In the genomic region with DNA sequence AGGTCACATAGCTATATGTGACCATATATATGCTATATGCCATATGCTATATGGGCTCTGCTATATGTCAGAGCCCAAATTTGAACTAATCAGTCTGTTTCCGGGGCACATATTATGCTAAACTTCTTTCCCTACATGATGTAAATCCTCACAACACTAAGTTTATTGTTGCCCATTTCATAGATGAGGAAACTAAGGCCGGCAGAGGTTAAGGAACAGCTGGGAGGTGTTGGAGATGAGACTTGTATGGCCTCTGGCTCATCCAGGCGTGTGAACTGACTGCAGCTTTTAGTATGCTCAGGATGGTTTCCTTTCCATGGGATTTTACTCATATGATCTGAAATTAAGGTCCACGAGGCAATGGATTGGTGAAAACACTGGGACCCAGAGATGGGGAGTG, we compare ENCODE assay signal across 37 cellular contexts. TPM values are rescaled to one million over a fixed set of nuclear protein-coding genes. Genes with fewer than 3 reads are reported as not detected.
DNase-seq lines count a peak whose midpoint lies in the region; ATAC-seq, FAIRE-seq and TF ChIP-seq lines count a peak whose summit lies in the region.
"Had no signal": no experiment of that assay in that cellular context is flagged by ENCODE, and none has a peak within 500 bp of the region (broad histone marks: within the 10 kb centered on the region; RNA-seq: fewer than 3 reads in every experiment).

No MANE protein-coding gene starts in this region.

- no peak overlapping the region for H3K4me3 ChIP-seq in HepG2 (replicated peaks in 1 of 3; ENCODE audit: insufficient read depth in 1 of 3, low read depth in 2 of 3, low read length in 3 of 3)
- H3K4me3 ChIP-seq in right lobe of liver = no peak overlapping the region
- H3K4me3 ChIP-seq in astrocyte (ENCODE audit: insufficient read depth, low read depth, low read length) = no peak overlapping the region
- H3K4me3 ChIP-seq in K562 = no peak overlapping the region
- H3K4me3 ChIP-seq in trophoblast cell (ENCODE audit: low read depth, low read length) = no peak overlapping the region
- H3K4me3 ChIP-seq: A549; BLaER1; BLaER1 treated with 17β-estradiol and CSF1 and Interleukin-3, amounts not matched to agents 10 nM and 100 nM had no signal

- DNase-seq in HepG2 (ENCODE audit: low spot score) (no peak), right lobe of liver (no peak), astrocyte (ENCODE audit: low read depth) (no peak), K562 (ENCODE audit: extremely low read depth in 1 of 4, low spot score in 3 of 4) (no peak), trophoblast cell (no peak), HEK293T (ENCODE audit: extremely low spot score) (no peak), WTC11 (ENCODE audit: low spot score) (no peak)
- DNase-seq: 8988T; ACHN; AML-193; BE2C; C1 segment of cervical spinal cord; Caco-2; Calu3; CD4-positive, alpha-beta memory T cell; CD4-positive, alpha-beta T cell; CD4-positive, CD25-positive, alpha-beta regulatory T cell; CD8-positive, alpha-beta memory T cell; CD8-positive, alpha-beta T cell; COR-L47; DMS 273 treated with DMSO at 0.1 percent for 48 hours; DMS153; DMS53; DMS79; DMS79 treated with DMSO at 0.1 percent for 48 hours; DND-41; EL had no signal

- WGBS in HepG2 (ENCODE audit: low lambda C conversion rate) = 26% methylated on average over 4 of the region's 4 CpGs
- 80% methylated on average over 4 of the region's 4 CpGs for WGBS in right lobe of liver (ENCODE audit: insufficient coverage, low coverage, low lambda C conversion rate, missing lambda C conversion rate)
- 24% methylated on average over 4 of the region's 4 CpGs for WGBS in K562 (ENCODE audit: insufficient coverage, low coverage, missing lambda C conversion rate)
- WGBS in trophoblast cell (ENCODE audit: extremely low coverage, insufficient coverage, insufficient read length) = no CpG with 5 or more reads among the region's 4 CpGs

- H3K79me1 ChIP-seq in trophoblast cell (ENCODE audit: low read length) = no peaks in the 10 kb centered on the region

- POLR2A ChIA-PET in HepG2 (lab: Yijun Ruan, JAX) = interaction anchor here (1.6 kb wide), 1 partner anchor 13 kb away, joined by 4 read pairs; no protein-coding TSS in a partner anchor
- POLR2A ChIA-PET in K562 (lab: Yijun Ruan, JAX) = no interaction called here
- POLR2A ChIA-PET in HEK293T (lab: Yijun Ruan, JAX) = no interaction called here
- POLR2A ChIA-PET in WTC11 (lab: Charles Lee) = interaction anchor here (0.9 kb wide), 1 partner anchor 8 kb away, joined by 3 read pairs; no protein-coding TSS in a partner anchor

- H4K12ac ChIP-seq in trophoblast cell (ENCODE audit: low read depth, low read length) = no peak overlapping the region

- H3K4ac ChIP-seq in trophoblast cell (ENCODE audit: low read depth, low read length) = no peak overlapping the region

- H3K79me2 ChIP-seq in HepG2 (ENCODE audit: insufficient read depth, low read length) (no peaks in the 10 kb centered on the region), astrocyte (ENCODE audit: insufficient read depth, low read length) (no peaks in the 10 kb centered on the region), K562 (ENCODE audit: control insufficient read depth, insufficient read depth, low read length) (no peaks in the 10 kb centered on the region), trophoblast cell (ENCODE audit: control insufficient read depth, insufficient read depth, low read length, poor library complexity) (no peaks in the 10 kb centered on the region)

- H3K36me3 Mint-ChIP-seq in astrocyte (ENCODE audit: low read depth, unreplicated experiment) (no peaks in the 10 kb centered on the region), WTC11 (no peaks in the 10 kb centered on the region)
- H3K36me3 Mint-ChIP-seq: CD14-positive monocyte; CD4-positive, alpha-beta memory T cell; CD4-positive, CD25-positive, alpha-beta regulatory T cell; CD8-positive, alpha-beta memory T cell; CD8-positive, alpha-beta T cell had no signal

- no peak overlapping the region for H3K4me2 ChIP-seq in HepG2 (ENCODE audit: low read depth, low read length)
- H3K4me2 ChIP-seq in astrocyte (ENCODE audit: low read length) = no peak overlapping the region
- H3K4me2 ChIP-seq in K562 (ENCODE audit: insufficient read depth, low read length) = no peak overlapping the region
- no peak overlapping the region for H3K4me2 ChIP-seq in trophoblast cell (ENCODE audit: low read length)
- H3K4me2 ChIP-seq: A549; BLaER1; BLaER1 treated with 17β-estradiol and CSF1 and Interleukin-3, amounts not matched to agents 10 nM and 100 nM had no signal

- CTCF ChIA-PET in HepG2 (lab: Yijun Ruan, JAX; ENCODE audit: low intra/inter-chr PET ratio, low total read pairs) (no interaction called here), K562 (lab: Yijun Ruan, JAX; ENCODE audit: low intra/inter-chr PET ratio) (no interaction called here), HEK293T (lab: Yijun Ruan, JAX) (no interaction called here), WTC11 (lab: Charles Lee) (interaction anchor here (1.8 kb wide), 1 partner anchor 14 kb away, joined by 8 read pairs; no protein-coding TSS in a partner anchor)

- no peak for FAIRE-seq in HepG2 (lab: Jason Lieb, UNC)
- FAIRE-seq in astrocyte (lab: Jason Lieb, UNC) = no peak
- FAIRE-seq in K562 (lab: Jason Lieb, UNC) = no peak
- FAIRE-seq: A204.1, A549, D721Med had no signal

- H3K23ac ChIP-seq in trophoblast cell (ENCODE audit: low read length) = no peak overlapping the region

- no peak overlapping the region for H3K18ac ChIP-seq in trophoblast cell (ENCODE audit: low read length)

- TF ChIP-seq CTCF in HepG2 (CRISPR knock-in tag; IDR thresholded peaks at IDR 0.05) (no peak), right lobe of liver (IDR thresholded peaks at IDR 0.05) (no peak), astrocyte (IDR thresholded peaks at IDR 0.05; ENCODE audit: insufficient read depth, low read depth, low read length) (no peak), K562 (IDR thresholded peaks at IDR 0.05 in 2 of 3, conservative IDR thresholded peaks at IDR 0.05 in 1 of 3; ENCODE audit: insufficient read depth in 2 of 3, low read depth in 1 of 3, low read length in 3 of 3) (no peak), WTC11 (IDR thresholded peaks at IDR 0.05) (no peak)

- H4K20me1 ChIP-seq in HepG2 (ENCODE audit: insufficient read depth, low read length) = no peaks in the 10 kb centered on the region
- no peaks in the 10 kb centered on the region for H4K20me1 ChIP-seq in astrocyte (ENCODE audit: insufficient read depth, low read length)
- H4K20me1 ChIP-seq in K562 (replicated peaks; ENCODE audit: control insufficient read depth, insufficient read depth, low read length) = no peaks in the 10 kb centered on the region
- H4K20me1 ChIP-seq: BLaER1; BLaER1 treated with 17β-estradiol and CSF1 and Interleukin-3, amounts not matched to agents 10 nM and 100 nM had no signal

- no peak overlapping the region for H2BK12ac ChIP-seq in trophoblast cell (ENCODE audit: low read length)

- H3K27me3 ChIP-seq in HepG2 (ENCODE audit: control insufficient read depth in 1 of 2, insufficient read depth in 2 of 2, low read length in 2 of 2) = no peaks in the 10 kb centered on the region
- H3K27me3 ChIP-seq in right lobe of liver = no peaks in the 10 kb centered on the region
- no peaks in the 10 kb centered on the region for H3K27me3 ChIP-seq in astrocyte (ENCODE audit: insufficient read depth, low read length)
- no peaks in the 10 kb centered on the region for H3K27me3 ChIP-seq in K562 (ENCODE audit: control insufficient read depth in 2 of 2, insufficient read depth in 2 of 2, low read length in 2 of 2)
- H3K27me3 ChIP-seq in trophoblast cell (ENCODE audit: insufficient read depth, low read length) = no peaks in the 10 kb centered on the region
- H3K27me3 ChIP-seq: BE2C; BLaER1; BLaER1 treated with 17β-estradiol and CSF1 and Interleukin-3, amounts not matched to agents 10 nM and 100 nM had no signal

- in situ Hi-C loops in HepG2 (cut with HindIII; ENCODE audit: extremely low pct_ligation_motif_present, low pct_unique_long_range_greater_than_20kb) (no loop called here), K562 (cut with MboI) (loop anchor here (10.0 kb wide), 1 partner anchor 302 kb away; no protein-coding TSS in a partner anchor)

- H2AFZ ChIP-seq in HepG2 (ENCODE audit: low read length) (no peak overlapping the region), astrocyte (ENCODE audit: low read depth, low read length) (no peak overlapping the region), K562 (ENCODE audit: low read depth, low read length) (no peak overlapping the region), trophoblast cell (ENCODE audit: insufficient read depth, low read length, poor library complexity) (no peak overlapping the region)

- TF ChIP-seq RAD21 in HepG2 (CRISPR knock-in tag; IDR thresholded peaks at IDR 0.05) (no peak), K562 (CRISPR knock-in tag; conservative IDR thresholded peaks at IDR 0.05 in 1 of 2, IDR thresholded peaks at IDR 0.05 in 1 of 2) (no peak)

- no peaks in the 10 kb centered on the region for H3K9me1 ChIP-seq in K562 (ENCODE audit: control insufficient read depth, insufficient read depth, low read length)

- no peak overlapping the region for H2BK5ac ChIP-seq in trophoblast cell (ENCODE audit: low read depth, low read length, poor library complexity)

- no peaks in the 10 kb centered on the region for H3K36me3 ChIP-seq in HepG2 (replicated peaks in 1 of 2; ENCODE audit: control insufficient read depth in 1 of 2, insufficient read depth in 2 of 2, low read length in 2 of 2)
- H3K36me3 ChIP-seq in right lobe of liver = no peaks in the 10 kb centered on the region
- no peaks in the 10 kb centered on the region for H3K36me3 ChIP-seq in astrocyte (ENCODE audit: insufficient read depth, low read length)
- no peaks in the 10 kb centered on the region for H3K36me3 ChIP-seq in K562 (ENCODE audit: control insufficient read depth, insufficient read depth, low read length)
- no peaks in the 10 kb centered on the region for H3K36me3 ChIP-seq in trophoblast cell (ENCODE audit: control insufficient read depth in 1 of 2, insufficient read depth in 2 of 2, low read length in 2 of 2)
- H3K36me3 ChIP-seq: BE2C; BLaER1; BLaER1 treated with 17β-estradiol and CSF1 and Interleukin-3, amounts not matched to agents 10 nM and 100 nM had no signal

- no TSS peak for BruUV-seq in HepG2 (replicated peaks; lab: Mats Ljungman, UMichigan)
- BruUV-seq in K562 (replicated peaks; lab: Mats Ljungman, UMichigan) = no TSS peak

- no peak overlapping the region for H2AK5ac ChIP-seq in trophoblast cell (ENCODE audit: low read length)

- H3K4me1 Mint-ChIP-seq in astrocyte (ENCODE audit: low read depth, unreplicated experiment) (no peaks in the 10 kb centered on the region), WTC11 (no peaks in the 10 kb centered on the region)
- H3K4me1 Mint-ChIP-seq: CD14-positive monocyte; CD4-positive, alpha-beta memory T cell; CD4-positive, CD25-positive, alpha-beta regulatory T cell; CD8-positive, alpha-beta memory T cell had no signal

- H3K14ac ChIP-seq in trophoblast cell (ENCODE audit: low read length) = no peak overlapping the region

- H4K91ac ChIP-seq in trophoblast cell (ENCODE audit: low read depth, low read length) = no peak overlapping the region

- H3K27ac Mint-ChIP-seq in astrocyte (ENCODE audit: unreplicated experiment) = peak overlapping the region; percentile 34
- H3K27ac Mint-ChIP-seq in WTC11 = no peak overlapping the region
- H3K27ac Mint-ChIP-seq: B cell; CD14-positive monocyte; CD4-positive, alpha-beta memory T cell; CD4-positive, alpha-beta T cell; CD4-positive, CD25-positive, alpha-beta regulatory T cell; CD8-positive, alpha-beta memory T cell; CD8-positive, alpha-beta T cell had no signal

- TF ChIP-seq POLR2A in HepG2 (IDR thresholded peaks at IDR 0.05; ENCODE audit: insufficient read depth in 1 of 2, low read depth in 2 of 2, low read length in 2 of 2) = no peak
- TF ChIP-seq POLR2A in right lobe of liver (IDR thresholded peaks at IDR 0.05) = no peak
- no peak for TF ChIP-seq POLR2A in K562 (conservative IDR thresholded peaks at IDR 0.05)

- H3K27me3 Mint-ChIP-seq in astrocyte (ENCODE audit: low read depth, unreplicated experiment) (peaks cover 2% of the 10 kb centered on the region), WTC11 (ENCODE audit: low read depth) (no peaks in the 10 kb centered on the region)
- H3K27me3 Mint-ChIP-seq: B cell; CD4-positive, alpha-beta memory T cell; CD4-positive, alpha-beta T cell; CD4-positive, CD25-positive, alpha-beta regulatory T cell had no signal

- ATAC-seq in HepG2 = no peak
- ATAC-seq in right lobe of liver = no peak
- ATAC-seq in K562 = no peak
- no peak for ATAC-seq in WTC11
- no peak for ATAC-seq in GM21515 (IDR thresholded peaks at IDR 0.05; ENCODE audit: unreplicated experiment)
- ATAC-seq: A549; CD8-positive, alpha-beta T cell had no signal

- H3K4me3 Mint-ChIP-seq in astrocyte (ENCODE audit: unreplicated experiment) (no peak overlapping the region), WTC11 (no peak overlapping the region)
- H3K4me3 Mint-ChIP-seq: B cell; CD14-positive monocyte; CD4-positive, alpha-beta memory T cell; CD4-positive, alpha-beta T cell; CD4-positive, CD25-positive, alpha-beta regulatory T cell; CD8-positive, alpha-beta memory T cell; CD8-positive, alpha-beta T cell had no signal

- H4K8ac ChIP-seq in trophoblast cell (ENCODE audit: low read depth, low read length) = no peak overlapping the region

- H2BK120ac ChIP-seq in trophoblast cell (ENCODE audit: insufficient read depth, low read length, poor library complexity) = no peak overlapping the region

- intact Hi-C loops in HepG2 (cut with micrococcal nuclease; ENCODE audit: unreplicated experiment) = no loop called here
- intact Hi-C loops in right lobe of liver (cut with DNase I) = no loop called here
- intact Hi-C loops in K562 (cut with micrococcal nuclease) = no loop called here

- no peak overlapping the region for H3K9ac ChIP-seq in HepG2 (ENCODE audit: insufficient read depth, low read depth, low read length)
- no peak overlapping the region for H3K9ac ChIP-seq in astrocyte (ENCODE audit: low read length)
- no peak overlapping the region for H3K9ac ChIP-seq in K562 (ENCODE audit: insufficient read depth in 1 of 2, low read depth in 2 of 2, low read length in 2 of 2)
- peak overlapping the region; percentile 65 for H3K9ac ChIP-seq in trophoblast cell (ENCODE audit: low read length)
- H3K9ac ChIP-seq: BLaER1; BLaER1 treated with 17β-estradiol and CSF1 and Interleukin-3, amounts not matched to agents 10 nM and 100 nM had no signal

- H3K9me3 Mint-ChIP-seq in astrocyte (ENCODE audit: unreplicated experiment) (no peaks in the 10 kb centered on the region), WTC11 (no peaks in the 10 kb centered on the region)
- H3K9me3 Mint-ChIP-seq: CD14-positive monocyte; CD4-positive, alpha-beta memory T cell; CD4-positive, alpha-beta T cell; CD4-positive, CD25-positive, alpha-beta regulatory T cell; CD8-positive, alpha-beta memory T cell; CD8-positive, alpha-beta T cell had no signal

- no peak overlapping the region for H3K27ac ChIP-seq in HepG2 (ENCODE audit: extremely low read length, insufficient read depth, low read length)
- no peak overlapping the region for H3K27ac ChIP-seq in right lobe of liver
- H3K27ac ChIP-seq in astrocyte (ENCODE audit: low read depth, low read length) = no peak overlapping the region
- H3K27ac ChIP-seq in K562 (ENCODE audit: extremely low read depth, low read depth, low read length) = no peak overlapping the region
- no peak overlapping the region for H3K27ac ChIP-seq in trophoblast cell (ENCODE audit: low read depth, low read length)
- H3K27ac ChIP-seq: 22Rv1; A549; BLaER1; BLaER1 treated with 17β-estradiol and CSF1 and Interleukin-3, amounts not matched to agents 10 nM and 100 nM; C4-2B had no signal

- TF ChIP-seq EP300 in HepG2 (IDR thresholded peaks at IDR 0.05; ENCODE audit: low read depth in 2 of 2, low read length in 2 of 2) (no peak), HepG2 (CRISPR knock-in tag; IDR thresholded peaks at IDR 0.05; ENCODE audit: borderline replicate concordance) (no peak), K562 (IDR thresholded peaks at IDR 0.05; ENCODE audit: low read length) (no peak)

- H3K9me3 ChIP-seq in HepG2 (ENCODE audit: low read length) (no peaks in the 10 kb centered on the region), right lobe of liver (no peaks in the 10 kb centered on the region), astrocyte (ENCODE audit: insufficient read depth, low read depth, low read length) (no peaks in the 10 kb centered on the region), K562 (replicated peaks; ENCODE audit: control insufficient read depth, insufficient read depth, low read depth, low read length) (no peaks in the 10 kb centered on the region), trophoblast cell (ENCODE audit: insufficient read depth, low read depth, low read length) (no peaks in the 10 kb centered on the region)
- H3K9me3 ChIP-seq: A549; BE2C; BLaER1; BLaER1 treated with 17β-estradiol and CSF1 and Interleukin-3, amounts not matched to agents 10 nM and 100 nM; Caco-2 had no signal

- H3K4me1 ChIP-seq in HepG2 (ENCODE audit: insufficient read depth, low read length) (peaks cover 35% of the 10 kb centered on the region), right lobe of liver (no peaks in the 10 kb centered on the region), astrocyte (ENCODE audit: insufficient read depth, low read length) (peaks cover 2% of the 10 kb centered on the region), K562 (replicated peaks in 1 of 2; ENCODE audit: control insufficient read depth in 2 of 2, insufficient read depth in 2 of 2, low read length in 2 of 2) (no peaks in the 10 kb centered on the region; a peak in 1 of 5 replicates), trophoblast cell (ENCODE audit: control insufficient read depth in 1 of 2, insufficient read depth in 2 of 2, low read length in 2 of 2) (no peaks in the 10 kb centered on the region)
- H3K4me1 ChIP-seq: A549, BE2C, Caco-2 had no signal

RNA-seq across cellular contexts. Expression of a gene that starts 17.5 kb away (rescaled TPM):
- 188 and 399 TPM in 2 replicates for total RNA-seq in HepG2 (2016; rRNA removed; fragmentation: Illumina TruSeq; extraction: Trizol)
- total RNA-seq in HepG2 (2016; cell fraction: cytosol; rRNA removed; fragmentation: Illumina TruSeq; extraction: Trizol; ENCODE audit: low read depth) = 51.8 and 55.4 TPM in 2 replicates
- 188 and 419 TPM in 2 replicates for total RNA-seq in HepG2 (2016; cell fraction: insoluble cytoplasmic fraction; rRNA removed; fragmentation: Illumina TruSeq; extraction: Trizol)
- total RNA-seq in HepG2 (2016; cell fraction: membrane; rRNA removed; fragmentation: Illumina TruSeq; extraction: Trizol) = 139 and 146 TPM in 2 replicates
- 205 and 251 TPM in 2 replicates for total RNA-seq in HepG2 (2016; cell fraction: nucleus; rRNA removed; fragmentation: Illumina TruSeq; extraction: Trizol)
- 232 and 248 TPM in 2 replicates for polyA plus RNA-seq in HepG2 (2011; rRNA removed)
- 187 and 226 TPM in 2 replicates for polyA plus RNA-seq in HepG2 (2011; cell fraction: cytosol; rRNA removed)
- 193 and 225 TPM in 2 replicates for polyA plus RNA-seq in HepG2 (2011; cell fraction: nucleus; rRNA removed)
- 169 and 183 TPM in 2 replicates for polyA plus RNA-seq in HepG2 (2012)
- 35.0 and 38.2 TPM in 2 replicates for polyA plus RNA-seq in HepG2 (2016; cell fraction: cytosol; fragmentation: Illumina TruSeq; extraction: Trizol; ENCODE audit: low read depth)
- polyA plus RNA-seq in HepG2 (2016; cell fraction: insoluble cytoplasmic fraction; fragmentation: Illumina TruSeq; extraction: Trizol; ENCODE audit: low read depth) = 373 and 400 TPM in 2 replicates
- polyA plus RNA-seq in HepG2 (2016; cell fraction: membrane; fragmentation: Illumina TruSeq; extraction: Trizol; ENCODE audit: low read depth) = 61.4 and 81.8 TPM in 2 replicates
- polyA plus RNA-seq in HepG2 (2016; cell fraction: nucleus; fragmentation: Illumina TruSeq; extraction: Trizol; ENCODE audit: insufficient read depth, low read depth) = 268 and 286 TPM in 2 replicates
- polyA minus RNA-seq in HepG2 (2011; rRNA and poly(A)+ RNA removed; ENCODE audit: low replicate concordance) = 953 and 1,029 TPM in 2 replicates
- polyA minus RNA-seq in HepG2 (2011; cell fraction: cytosol; rRNA and poly(A)+ RNA removed) = 281 and 285 TPM in 2 replicates
- polyA minus RNA-seq in HepG2 (2011; cell fraction: nucleus; rRNA and poly(A)+ RNA removed) = 378 and 429 TPM in 2 replicates
- 10 to 100 TPM; 53.8 to 74.9 (median 65.5) TPM for total RNA-seq in right lobe of liver
- total RNA-seq in astrocyte = 181 and 212 TPM in 2 replicates
- 419 and 726 TPM in 2 replicates for total RNA-seq in K562 (2011; cell fraction: chromatin; rRNA removed; ENCODE audit: low replicate concordance)
- 195 and 280 TPM in 2 replicates for total RNA-seq in K562 (2011; cell fraction: nucleolus; rRNA removed)
- 289 and 307 TPM in 2 replicates for total RNA-seq in K562 (2011; cell fraction: nucleoplasm; rRNA removed)
- 160 and 215 TPM in 2 replicates for total RNA-seq in K562 (2014; rRNA removed)
- 220 and 225 TPM in 2 replicates for total RNA-seq in K562 (2014; rRNA removed; fragmentation: Illumina TruSeq; extraction: Trizol)
- total RNA-seq in K562 (2015; rRNA removed; fragmentation: Illumina TruSeq; extraction: Trizol) = 270 and 271 TPM in 2 replicates
- total RNA-seq in K562 (2021) = 207 and 239 TPM in 2 replicates
- polyA plus RNA-seq in K562 (2011; rRNA removed) = 215 and 229 TPM in 2 replicates
- 232 and 285 TPM in 2 replicates for polyA plus RNA-seq in K562 (2011; cell fraction: cytosol; rRNA removed)
- polyA plus RNA-seq in K562 (2011; cell fraction: nucleus; rRNA removed) = 297 and 353 TPM in 2 replicates
- polyA plus RNA-seq in K562 (2012) = 171 and 190 TPM in 2 replicates
- polyA plus RNA-seq in K562 (2014; fragmentation: Illumina TruSeq; extraction: Trizol) = 251 and 269 TPM in 2 replicates
- polyA plus RNA-seq in K562 (2014; fragmentation: Nextera tagmentation; extraction: Ambion mirVana) = 100 to 1,000 TPM; 142 to 164 TPM
- 110 and 160 TPM in 2 replicates for polyA plus RNA-seq in K562 (2014; rRNA removed)
- polyA minus RNA-seq in K562 (2011; rRNA and poly(A)+ RNA removed) = 751 and 918 TPM in 2 replicates
- 279 and 319 TPM in 2 replicates for polyA minus RNA-seq in K562 (2011; cell fraction: cytosol; rRNA and poly(A)+ RNA removed)
- 150 and 218 TPM in 2 replicates for polyA minus RNA-seq in K562 (2011; cell fraction: nucleus; rRNA and poly(A)+ RNA removed)
- 104 and 110 TPM in 2 replicates for polyA plus RNA-seq in trophoblast cell (2013)
- total RNA-seq in WTC11 (2021) = 278 to 314 TPM (median 283 TPM) in 3 replicates

RNA-seq across cellular contexts. Expression of a gene that starts 37.5 kb away (rescaled TPM):
- total RNA-seq in HepG2 (2016; rRNA removed; fragmentation: Illumina TruSeq; extraction: Trizol) (6.2 and 14.1 TPM in 2 replicates), right lobe of liver (10 to 100 TPM; 11.4 to 23.8 (median 14.3) TPM), astrocyte (40.2 TPM in 2 replicates), K562 (2014; rRNA removed) (5.8 and 6.5 TPM in 2 replicates), K562 (2014; rRNA removed; fragmentation: Illumina TruSeq; extraction: Trizol) (4.7 and 5.9 TPM in 2 replicates), K562 (2015; rRNA removed; fragmentation: Illumina TruSeq; extraction: Trizol) (7.2 and 7.5 TPM in 2 replicates), K562 (2021) (9.8 and 12.2 TPM in 2 replicates), WTC11 (2021) (20.6 to 23.1 TPM (median 22.9 TPM) in 3 replicates)
- 4.6 and 5.0 TPM in 2 replicates for total RNA-seq in HepG2 (2016; cell fraction: cytosol; rRNA removed; fragmentation: Illumina TruSeq; extraction: Trizol; ENCODE audit: low read depth)
- total RNA-seq in HepG2 (2016; cell fraction: insoluble cytoplasmic fraction; rRNA removed; fragmentation: Illumina TruSeq; extraction: Trizol) = 5.2 and 14.1 TPM in 2 replicates
- 5.8 and 6.5 TPM in 2 replicates for total RNA-seq in HepG2 (2016; cell fraction: membrane; rRNA removed; fragmentation: Illumina TruSeq; extraction: Trizol)
- 27.7 and 28.1 TPM in 2 replicates for total RNA-seq in HepG2 (2016; cell fraction: nucleus; rRNA removed; fragmentation: Illumina TruSeq; extraction: Trizol)
- polyA plus RNA-seq in HepG2 (2011; rRNA removed) (13.2 and 17.0 TPM in 2 replicates), K562 (2011; rRNA removed) (5.5 and 5.7 TPM in 2 replicates), K562 (2014; fragmentation: Illumina TruSeq; extraction: Trizol) (7.8 and 8.1 TPM in 2 replicates), K562 (2014; fragmentation: Nextera tagmentation; extraction: Ambion mirVana) (1 to 10 TPM; 2.7 to 2.8 TPM), K562 (2014; rRNA removed) (7.2 and 10.4 TPM in 2 replicates)
- polyA plus RNA-seq in HepG2 (2011; cell fraction: cytosol; rRNA removed) = 9.7 and 10.5 TPM in 2 replicates
- polyA plus RNA-seq in HepG2 (2011; cell fraction: nucleus; rRNA removed) = 26.4 and 29.4 TPM in 2 replicates
- polyA plus RNA-seq in HepG2 (2012) = 7.1 and 10.6 TPM in 2 replicates
- polyA plus RNA-seq in HepG2 (2016; cell fraction: cytosol; fragmentation: Illumina TruSeq; extraction: Trizol; ENCODE audit: low read depth) = 1.0 and 1.3 TPM in 2 replicates
- polyA plus RNA-seq in HepG2 (2016; cell fraction: insoluble cytoplasmic fraction; fragmentation: Illumina TruSeq; extraction: Trizol; ENCODE audit: low read depth) = 5.1 and 5.6 TPM in 2 replicates
- 2.3 and 3.2 TPM in 2 replicates for polyA plus RNA-seq in HepG2 (2016; cell fraction: membrane; fragmentation: Illumina TruSeq; extraction: Trizol; ENCODE audit: low read depth)
- polyA plus RNA-seq in HepG2 (2016; cell fraction: nucleus; fragmentation: Illumina TruSeq; extraction: Trizol; ENCODE audit: insufficient read depth, low read depth) = 32.4 and 36.5 TPM in 2 replicates
- 42.7 and 51.0 TPM in 2 replicates for polyA minus RNA-seq in HepG2 (2011; rRNA and poly(A)+ RNA removed; ENCODE audit: low replicate concordance)
- polyA minus RNA-seq in HepG2 (2011; cell fraction: cytosol; rRNA and poly(A)+ RNA removed) = 8.7 and 12.4 TPM in 2 replicates
- polyA minus RNA-seq in HepG2 (2011; cell fraction: nucleus; rRNA and poly(A)+ RNA removed) = 30.5 and 35.6 TPM in 2 replicates
- total RNA-seq in K562 (2011; cell fraction: chromatin; rRNA removed; ENCODE audit: low replicate concordance) = 23.4 and 60.6 TPM in 2 replicates
- 35.5 and 38.3 TPM in 2 replicates for total RNA-seq in K562 (2011; cell fraction: nucleolus; rRNA removed)
- total RNA-seq in K562 (2011; cell fraction: nucleoplasm; rRNA removed) = 33.8 and 36.0 TPM in 2 replicates
- 5.0 and 9.4 TPM in 2 replicates for polyA plus RNA-seq in K562 (2011; cell fraction: cytosol; rRNA removed)
- 5.5 and 14.4 TPM in 2 replicates for polyA plus RNA-seq in K562 (2011; cell fraction: nucleus; rRNA removed)
- polyA plus RNA-seq in K562 (2012) = 8.2 and 9.9 TPM in 2 replicates
- polyA minus RNA-seq in K562 (2011; rRNA and poly(A)+ RNA removed) = 8.9 and 13.4 TPM in 2 replicates
- polyA minus RNA-seq in K562 (2011; cell fraction: cytosol; rRNA and poly(A)+ RNA removed) = 3.5 and 6.9 TPM in 2 replicates
- 14.9 and 20.9 TPM in 2 replicates for polyA minus RNA-seq in K562 (2011; cell fraction: nucleus; rRNA and poly(A)+ RNA removed)
- polyA plus RNA-seq in trophoblast cell (2013) = 18.8 and 19.7 TPM in 2 replicates

Comparison
In these comparisons a context has a peak if more than half of its experiments do, and no peak if none do; other contexts are left out.
1. POLR2A ChIA-PET loops: an anchor here in HepG2 (1.6 kb wide) and WTC11 (0.9 kb wide); none called in K562 and HEK293T.